In the genomic region with DNA sequence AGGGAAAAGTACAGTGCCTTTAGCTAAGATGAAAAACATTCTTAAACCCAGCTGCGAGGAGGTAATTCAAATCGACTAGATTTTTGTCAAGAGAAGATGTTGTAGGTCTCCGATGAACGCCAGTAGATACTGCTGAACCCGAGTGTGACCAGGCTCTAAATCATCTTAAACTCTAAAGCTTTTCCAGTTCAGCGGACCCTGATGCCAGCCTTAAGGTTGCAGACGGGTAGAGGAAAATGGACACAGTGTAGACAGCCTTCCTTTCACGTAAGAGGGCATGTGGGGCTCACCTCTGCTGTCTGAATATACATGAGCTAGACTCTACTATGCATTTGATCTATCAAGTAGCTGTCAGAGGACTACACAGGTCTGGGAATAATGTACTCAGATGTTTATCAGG, we compare ENCODE assay signal across 12 cellular contexts.
"Had no signal": no experiment of that assay in that cellular context is flagged by ENCODE, and none has a peak within 500 bp of the region (broad histone marks: within the 10 kb centered on the region; RNA-seq: fewer than 3 reads in every experiment).

No MANE protein-coding gene starts in this region.

- H3K27ac ChIP-seq: foreskin keratinocyte, heart left ventricle, VCaP had no signal

- DNase-seq: activated CD4-positive, alpha-beta memory T cell treated with anti-CD3 and anti-CD28 coated beads, Interleukin-2, amount 10 ng/mL, durations not matched to agents 7 days and 5 days; activated naive CD4-positive, alpha-beta T cell treated with anti-CD3 and anti-CD28 coated beads, Interleukin-2, amount 50 U/mL, for 16 hours; activated T-cell treated with anti-CD3 and anti-CD28 coated beads, Interleukin-2, amount 50 U/mL, for 24 hours; dermis blood vessel endothelial cell; effector memory CD8-positive, alpha-beta T cell; foreskin keratinocyte; heart left ventricle; left ventricle myocardium superior; mucosa of descending colon; naive thymus-derived CD4-positive, alpha-beta T cell had no signal

- H3K4me1 ChIP-seq: heart left ventricle had no signal

- ATAC-seq: effector memory CD8-positive, alpha-beta T cell; foreskin keratinocyte; left ventricle myocardium superior; mucosa of descending colon; naive thymus-derived CD4-positive, alpha-beta T cell; stimulated activated effector memory CD8-positive, alpha-beta T cell treated with anti-CD3 and anti-CD28 coated beads, Interleukin-12 subunit alpha, Interleukin-12 subunit beta, amount 100 ng/mL, for 72 hours had no signal

- H3K4me3 ChIP-seq: heart left ventricle, mucosa of descending colon had no signal

- H3K36me3 ChIP-seq: heart left ventricle had no signal

- H3K9me3 ChIP-seq: heart left ventricle, mucosa of descending colon had no signal
